In the genomic region with DNA sequence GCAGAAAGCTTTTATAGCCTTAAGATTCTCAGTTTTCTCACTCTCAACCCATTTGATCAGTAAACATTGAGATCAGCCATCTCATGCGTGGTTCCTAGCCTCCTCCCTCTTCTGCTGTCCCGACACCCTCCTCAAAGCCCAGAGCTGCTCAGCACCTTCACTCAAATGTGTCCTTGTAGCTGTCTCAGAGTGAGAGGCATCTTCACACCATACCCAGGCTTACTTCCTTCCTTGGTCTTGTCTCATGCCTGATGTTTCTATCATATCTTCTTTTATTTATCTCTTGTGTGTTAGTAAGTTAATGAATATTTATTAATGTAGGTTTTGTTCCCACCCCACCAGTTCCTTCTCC, we compare ENCODE assay signal across 15 cellular contexts.
DNase-seq lines count a peak whose midpoint lies in the region; ATAC-seq and TF ChIP-seq lines count a peak whose summit lies in the region.
"Had no signal": no experiment of that assay in that cellular context is flagged by ENCODE, and none has a peak within 500 bp of the region (broad histone marks: within the 10 kb centered on the region; RNA-seq: fewer than 3 reads in every experiment).

No MANE protein-coding gene starts in this region.

- POLR2A ChIA-PET in activated CD4-positive, alpha-beta T cell treated with anti-CD3 and anti-CD28 coated beads for 36 hours (lab: Charles Lee) = no interaction called here

- peak; percentile 46 for ATAC-seq in activated CD4-positive, alpha-beta T cell treated with anti-CD3 and anti-CD28 coated beads for 36 hours
- peak; percentile 29 for ATAC-seq in HG02870 (IDR thresholded peaks at IDR 0.05; ENCODE audit: unreplicated experiment)
- ATAC-seq in HG03565 (IDR thresholded peaks at IDR 0.05; ENCODE audit: unreplicated experiment) = peak; percentile 20
- peak; percentile 75 for ATAC-seq in stimulated activated memory B cell treated with anti-CD40 and anti-IgM and Interleukin-4, amounts not matched to agents 10 μg/mL and 1 μg/mL and 100 μg/mL, for 72 hours
- no peak for ATAC-seq in GM19324 (IDR thresholded peaks at IDR 0.05; ENCODE audit: low FRiP score, unreplicated experiment)
- ATAC-seq: activated CD8-positive, alpha-beta memory T cell treated with anti-CD3 and anti-CD28 coated beads, Interleukin-2, amount 10 ng/mL, durations not matched to agents 7 days and 5 days; gastrocnemius medialis; sciatic nerve had no signal

- intact Hi-C loops in activated CD4-positive, alpha-beta T cell treated with anti-CD3 and anti-CD28 coated beads for 36 hours (cut with DNase I, micrococcal nuclease) = no loop called here
- intact Hi-C loops in testis (cut with DNase I; ENCODE audit: low total_unique reads) = no loop called here

- H3K27me3 ChIP-seq in testis = no peaks in the 10 kb centered on the region
- H3K27me3 ChIP-seq: gastrocnemius medialis, thyroid gland had no signal

- no peak for TF ChIP-seq CTCF in testis (IDR thresholded peaks at IDR 0.05)

- H3K9me3 ChIP-seq in testis = no peaks in the 10 kb centered on the region
- H3K9me3 ChIP-seq: gastrocnemius medialis, thyroid gland had no signal

- H3K27ac ChIP-seq in testis = no peak overlapping the region
- H3K27ac ChIP-seq: gastrocnemius medialis, thyroid gland had no signal

- peaks cover 4% of the 10 kb centered on the region for H3K27me3 Mint-ChIP-seq in activated CD4-positive, alpha-beta T cell treated with anti-CD3 and anti-CD28 coated beads for 36 hours
- H3K27me3 Mint-ChIP-seq in stimulated activated memory B cell treated with anti-CD40 and anti-IgM and Interleukin-4, amounts not matched to agents 10 μg/mL and 1 μg/mL and 100 μg/mL, for 72 hours = no peaks in the 10 kb centered on the region

- no peak overlapping the region for H3K4me3 ChIP-seq in testis
- H3K4me3 ChIP-seq: gastrocnemius medialis, thyroid gland had no signal

- no peak overlapping the region for H3K27ac Mint-ChIP-seq in activated CD4-positive, alpha-beta T cell treated with anti-CD3 and anti-CD28 coated beads for 36 hours
- peak overlapping the region; percentile 91 for H3K27ac Mint-ChIP-seq in stimulated activated memory B cell treated with anti-CD40 and anti-IgM and Interleukin-4, amounts not matched to agents 10 μg/mL and 1 μg/mL and 100 μg/mL, for 72 hours
- H3K27ac Mint-ChIP-seq: activated CD8-positive, alpha-beta memory T cell treated with anti-CD3 and anti-CD28 coated beads, Interleukin-2, amount 10 ng/mL, durations not matched to agents 7 days and 5 days; nephron had no signal

- H3K9me3 Mint-ChIP-seq in activated CD4-positive, alpha-beta T cell treated with anti-CD3 and anti-CD28 coated beads for 36 hours (ENCODE audit: low read depth) = no peaks in the 10 kb centered on the region
- H3K9me3 Mint-ChIP-seq in stimulated activated memory B cell treated with anti-CD40 and anti-IgM and Interleukin-4, amounts not matched to agents 10 μg/mL and 1 μg/mL and 100 μg/mL, for 72 hours = no peaks in the 10 kb centered on the region
- H3K9me3 Mint-ChIP-seq: nephron had no signal

- 94% methylated on average over 2 of the region's 2 CpGs for WGBS in testis, 2 donors

- H3K4me1 ChIP-seq in testis = no peaks in the 10 kb centered on the region
- H3K4me1 ChIP-seq: gastrocnemius medialis, thyroid gland had no signal

- no peaks in the 10 kb centered on the region for H3K36me3 ChIP-seq in testis (ENCODE audit: low read depth, missing control alignments)
- H3K36me3 ChIP-seq: gastrocnemius medialis, thyroid gland had no signal

- DNase-seq in activated CD4-positive, alpha-beta T cell treated with anti-CD3 and anti-CD28 coated beads for 36 hours = no peak
- no peak for DNase-seq in activated CD4-positive, alpha-beta T cell treated with anti-CD3 and anti-CD28 coated beads for 4 hours
- DNase-seq in COR-L47 (lab: John Stamatoyannopoulos, UW) (no peak), testis (no peak)
- DNase-seq: 8988T, Calu3, gastrocnemius medialis, thyroid gland had no signal

- peaks cover 3% of the 10 kb centered on the region for H3K4me1 Mint-ChIP-seq in activated CD4-positive, alpha-beta T cell treated with anti-CD3 and anti-CD28 coated beads for 36 hours
- H3K4me1 Mint-ChIP-seq in stimulated activated memory B cell treated with anti-CD40 and anti-IgM and Interleukin-4, amounts not matched to agents 10 μg/mL and 1 μg/mL and 100 μg/mL, for 72 hours = peaks cover 54% of the 10 kb centered on the region

- no peak for TF ChIP-seq POLR2A in testis (IDR thresholded peaks at IDR 0.05)

- CTCF ChIA-PET in activated CD4-positive, alpha-beta T cell treated with anti-CD3 and anti-CD28 coated beads for 36 hours (lab: Charles Lee) = no interaction called here

- H3K4me3 Mint-ChIP-seq in activated CD4-positive, alpha-beta T cell treated with anti-CD3 and anti-CD28 coated beads for 36 hours = no peak overlapping the region
- peak overlapping the region; percentile 52 for H3K4me3 Mint-ChIP-seq in stimulated activated memory B cell treated with anti-CD40 and anti-IgM and Interleukin-4, amounts not matched to agents 10 μg/mL and 1 μg/mL and 100 μg/mL, for 72 hours
- H3K4me3 Mint-ChIP-seq: activated CD8-positive, alpha-beta memory T cell treated with anti-CD3 and anti-CD28 coated beads, Interleukin-2, amount 10 ng/mL, durations not matched to agents 7 days and 5 days; nephron had no signal

- H3K36me3 Mint-ChIP-seq in activated CD4-positive, alpha-beta T cell treated with anti-CD3 and anti-CD28 coated beads for 36 hours (ENCODE audit: low read depth) = no peaks in the 10 kb centered on the region
- H3K36me3 Mint-ChIP-seq in stimulated activated memory B cell treated with anti-CD40 and anti-IgM and Interleukin-4, amounts not matched to agents 10 μg/mL and 1 μg/mL and 100 μg/mL, for 72 hours = no peaks in the 10 kb centered on the region
- H3K36me3 Mint-ChIP-seq: activated CD8-positive, alpha-beta memory T cell treated with anti-CD3 and anti-CD28 coated beads, Interleukin-2, amount 10 ng/mL, durations not matched to agents 7 days and 5 days had no signal
